8 cellular contexts compared by ENCODE assay signal in genomic region chr7:158587425-158588084, GRCh38. TPM values are rescaled to one million over a fixed set of nuclear protein-coding genes. Genes with fewer than 3 reads are reported as not detected.
DNase-seq lines count a peak whose midpoint lies in the region; ATAC-seq, FAIRE-seq and TF ChIP-seq lines count a peak whose summit lies in the region.

TSS of gene PTPRN2 (minus strand) at chr7:158587823.

- peak within 1 kb of the TSS; percentile 69 for H3K9ac ChIP-seq in HepG2 (ENCODE audit: insufficient read depth, low read depth, low read length)

- H2AFZ ChIP-seq in HepG2 (ENCODE audit: low read length) = no peak within 1 kb of the TSS

- H3K27ac Mint-ChIP-seq in activated CD4-positive, alpha-beta T cell treated with anti-CD3 and anti-CD28 coated beads for 36 hours = no peak within 1 kb of the TSS

- H3K4me3 Mint-ChIP-seq in activated CD4-positive, alpha-beta T cell treated with anti-CD3 and anti-CD28 coated beads for 36 hours = peak within 1 kb of the TSS; percentile 38

- TF ChIP-seq EP300 in HepG2 (IDR thresholded peaks at IDR 0.05; ENCODE audit: low read depth in 2 of 2, low read length in 2 of 2) (no peak), HepG2 (CRISPR knock-in tag; IDR thresholded peaks at IDR 0.05; ENCODE audit: borderline replicate concordance) (no peak)

- peaks cover 0 to 3% of the 10 kb centered on the region in 2 experiments; a peak in 1 of 5 replicates for H3K36me3 ChIP-seq in HepG2 (replicated peaks in 1 of 2; ENCODE audit: control insufficient read depth in 1 of 2, insufficient read depth in 2 of 2, low read length in 2 of 2)

- CTCF ChIA-PET in activated CD4-positive, alpha-beta T cell treated with anti-CD3 and anti-CD28 coated beads for 36 hours (lab: Charles Lee) = no interaction called here
- CTCF ChIA-PET in HepG2 (lab: Yijun Ruan, JAX; ENCODE audit: low intra/inter-chr PET ratio, low total read pairs) = no interaction called here

- in situ Hi-C loops in HepG2 (cut with HindIII; ENCODE audit: extremely low pct_ligation_motif_present, low pct_unique_long_range_greater_than_20kb) = no loop called here

- no TSS peak for BruUV-seq in HepG2 (replicated peaks; lab: Mats Ljungman, UMichigan)

- H3K27ac ChIP-seq in coronary artery (no peak within 1 kb of the TSS), HepG2 (ENCODE audit: extremely low read length, insufficient read depth, low read length) (peak within 1 kb of the TSS; percentile 87)

- no peaks in the 10 kb centered on the region; a peak in 1 of 5 replicates for H3K27me3 ChIP-seq in HepG2 (ENCODE audit: control insufficient read depth in 1 of 2, insufficient read depth in 2 of 2, low read length in 2 of 2)

- peak; percentile 60 for TF ChIP-seq RAD21 in HepG2 (CRISPR knock-in tag; IDR thresholded peaks at IDR 0.05)

- H3K4me3 ChIP-seq in coronary artery (peak within 1 kb of the TSS; percentile 68), HepG2 (replicated peaks in 1 of 3; ENCODE audit: insufficient read depth in 1 of 3, low read depth in 2 of 3, low read length in 3 of 3) (peak within 1 kb of the TSS; percentile 64 to 73 (median 69))

- H3K36me3 Mint-ChIP-seq in activated CD4-positive, alpha-beta T cell treated with anti-CD3 and anti-CD28 coated beads for 36 hours (ENCODE audit: low read depth) = no peaks in the 10 kb centered on the region

- peak within 1 kb of the TSS; percentile 81 for H3K4me2 ChIP-seq in HepG2 (ENCODE audit: low read depth, low read length)

- peaks cover 37% of the 10 kb centered on the region for H3K79me2 ChIP-seq in HepG2 (ENCODE audit: insufficient read depth, low read length)

- WGBS in HepG2 (ENCODE audit: low lambda C conversion rate) = 7% methylated on average over 9 of the region's 94 CpGs

- TF ChIP-seq CTCF in coronary artery (IDR thresholded peaks at IDR 0.05) (no peak), HepG2 (CRISPR knock-in tag; IDR thresholded peaks at IDR 0.05) (no peak)

- no peak for TF ChIP-seq POLR2A in HepG2 (IDR thresholded peaks at IDR 0.05; ENCODE audit: insufficient read depth in 1 of 2, low read depth in 2 of 2, low read length in 2 of 2)

- POLR2A ChIA-PET in activated CD4-positive, alpha-beta T cell treated with anti-CD3 and anti-CD28 coated beads for 36 hours (lab: Charles Lee) = no interaction called here
- POLR2A ChIA-PET in HepG2 (lab: Yijun Ruan, JAX) = interaction anchor here (0.5 to 1.0 kb wide), 2 partner anchors 50 to 55 kb away, joined by 3 read pairs; no protein-coding TSS in a partner anchor

- FAIRE-seq in HepG2 (lab: Jason Lieb, UNC) = no peak

- H3K4me1 Mint-ChIP-seq in activated CD4-positive, alpha-beta T cell treated with anti-CD3 and anti-CD28 coated beads for 36 hours = peaks cover 4% of the 10 kb centered on the region

- peaks cover 85% of the 10 kb centered on the region for H3K4me1 ChIP-seq in HepG2 (ENCODE audit: insufficient read depth, low read length)

- intact Hi-C loops in activated CD4-positive, alpha-beta T cell treated with anti-CD3 and anti-CD28 coated beads for 36 hours (cut with DNase I, micrococcal nuclease) = loop anchor here in 1 of 2 experiments (1.0 to 2.0 kb wide), 3 partner anchors 69 to 389 kb away; partner anchors contain the start of gene NCAPG2
- intact Hi-C loops in HepG2 (cut with micrococcal nuclease; ENCODE audit: unreplicated experiment) = no loop called here

- ATAC-seq in GM19468 (IDR thresholded peaks at IDR 0.05; ENCODE audit: extremely low read depth, unreplicated experiment) (peak; percentile 43), HepG2 (peak; percentile 29)
- peak; percentile 87 for ATAC-seq in activated CD4-positive, alpha-beta T cell treated with anti-CD3 and anti-CD28 coated beads for 36 hours

- peaks cover 1% of the 10 kb centered on the region; the same call in 1 of the 2 replicates for H3K9me3 ChIP-seq in HepG2 (ENCODE audit: low read length)

- peaks cover 44% of the 10 kb centered on the region for H3K27me3 Mint-ChIP-seq in activated CD4-positive, alpha-beta T cell treated with anti-CD3 and anti-CD28 coated beads for 36 hours

- H4K20me1 ChIP-seq in HepG2 (ENCODE audit: insufficient read depth, low read length) = no peaks in the 10 kb centered on the region

- DNase-seq in AG20443 (ENCODE audit: low spot score) = peak; percentile 98
- peak; percentile 78 for DNase-seq in NCI-H146 (lab: John Stamatoyannopoulos, UW)
- DNase-seq in activated CD4-positive, alpha-beta T cell treated with anti-CD3 and anti-CD28 coated beads for 36 hours = peak; percentile 83
- DNase-seq in coronary artery (ENCODE audit: low spot score) = no peak
- no peak for DNase-seq in HepG2 (ENCODE audit: low spot score)
- peak; percentile 3 to 55 (median 22) for DNase-seq in stimulated activated CD4-positive, alpha-beta T cell treated with anti-CD3 and anti-CD28 coated beads, TNF-alpha, amount 100 ng/mL, for 1 hour (ENCODE audit: low read depth in 3 of 3, low spot score in 1 of 3)
- DNase-seq in NK-92 (lab: John Stamatoyannopoulos, UW; ENCODE audit: unreplicated experiment) = no peak

- no peaks in the 10 kb centered on the region for H3K9me3 Mint-ChIP-seq in activated CD4-positive, alpha-beta T cell treated with anti-CD3 and anti-CD28 coated beads for 36 hours (ENCODE audit: low read depth)

TF ChIP-seq in HepG2, 621 proteins besides CTCF, POLR2A, EP300 and RAD21 (continues in another document):
- TF ChIP-seq ZNF510 (CRISPR knock-in tag; IDR thresholded peaks at IDR 0.05; ENCODE audit: low read depth) (no peak), SIN3A (IDR thresholded peaks at IDR 0.05; ENCODE audit: borderline replicate concordance, low read depth, low read length) (peak; percentile 86; the same call in 1 of the 2 replicates), MIER2 (CRISPR knock-in tag; IDR thresholded peaks at IDR 0.05) (0 out of 2 replicates have a peak, but pooled peaks have one; percentile 18), ZNF841 (CRISPR knock-in tag; IDR thresholded peaks at IDR 0.05; ENCODE audit: borderline replicate concordance) (no peak), NR2F2 (IDR thresholded peaks at IDR 0.05; ENCODE audit: borderline replicate concordance, low read depth) (no peak), ZNF33B (CRISPR knock-in tag; IDR thresholded peaks at IDR 0.05) (no peak), ZNF362 (CRISPR knock-in tag; IDR thresholded peaks at IDR 0.05; ENCODE audit: borderline replicate concordance) (no peak), ZNF367 (CRISPR knock-in tag; IDR thresholded peaks at IDR 0.05; ENCODE audit: borderline replicate concordance) (peak; percentile 49; the same call in 1 of the 2 replicates), SP140L (CRISPR knock-in tag; IDR thresholded peaks at IDR 0.05; ENCODE audit: borderline replicate concordance) (no peak), ZSCAN9 (CRISPR knock-in tag; IDR thresholded peaks at IDR 0.05; ENCODE audit: borderline replicate concordance) (no peak), TMF1 (CRISPR knock-in tag; IDR thresholded peaks at IDR 0.05; ENCODE audit: low read depth) (0 out of 2 replicates have a peak, but pooled peaks have one; percentile 17), ZNF777 (CRISPR knock-in tag; IDR thresholded peaks at IDR 0.05) (no peak), PHF8 (CRISPR knock-in tag; IDR thresholded peaks at IDR 0.05) (no peak), ZNF451 (CRISPR knock-in tag; IDR thresholded peaks at IDR 0.05) (no peak), ZFY (CRISPR knock-in tag; IDR thresholded peaks at IDR 0.05) (peak; percentile 45), CREB3 (CRISPR knock-in tag; IDR thresholded peaks at IDR 0.05) (0 out of 2 replicates have a peak, but pooled peaks have one; percentile 62), GZF1 (CRISPR knock-in tag; IDR thresholded peaks at IDR 0.05) (no peak)

RNA-seq across cellular contexts. Expression of gene PTPRN2, which starts in this region (rescaled TPM):
- under 1 TPM; 0.46 to 0.51 TPM for total RNA-seq in activated CD4-positive, alpha-beta T cell treated with anti-CD3 and anti-CD28 coated beads for 36 hours
- total RNA-seq in HepG2 (2016; rRNA removed; fragmentation: Illumina TruSeq; extraction: Trizol) = 1.7 and 2.5 TPM in 2 replicates
- total RNA-seq in HepG2 (2016; cell fraction: cytosol; rRNA removed; fragmentation: Illumina TruSeq; extraction: Trizol; ENCODE audit: low read depth) = 0.88 and 1.4 TPM in 2 replicates
- 1.4 and 2.6 TPM in 2 replicates for total RNA-seq in HepG2 (2016; cell fraction: insoluble cytoplasmic fraction; rRNA removed; fragmentation: Illumina TruSeq; extraction: Trizol)
- total RNA-seq in HepG2 (2016; cell fraction: membrane; rRNA removed; fragmentation: Illumina TruSeq; extraction: Trizol) = 2.3 TPM in 2 replicates
- 3.7 and 5.0 TPM in 2 replicates for total RNA-seq in HepG2 (2016; cell fraction: nucleus; rRNA removed; fragmentation: Illumina TruSeq; extraction: Trizol)
- polyA plus RNA-seq in HepG2 (2011; rRNA removed) = 24.2 and 50.0 TPM in 2 replicates
- polyA plus RNA-seq in HepG2 (2011; cell fraction: cytosol; rRNA removed) = 42.2 and 59.6 TPM in 2 replicates
- 73.6 and 81.5 TPM in 2 replicates for polyA plus RNA-seq in HepG2 (2011; cell fraction: nucleus; rRNA removed)
- polyA plus RNA-seq in HepG2 (2012) = 49.0 and 72.5 TPM in 2 replicates
- 0.94 and 1.3 TPM in 2 replicates for polyA plus RNA-seq in HepG2 (2016; cell fraction: cytosol; fragmentation: Illumina TruSeq; extraction: Trizol; ENCODE audit: low read depth)
- polyA plus RNA-seq in HepG2 (2016; cell fraction: insoluble cytoplasmic fraction; fragmentation: Illumina TruSeq; extraction: Trizol; ENCODE audit: low read depth) = 2.5 TPM in 2 replicates
- 1.7 and 2.2 TPM in 2 replicates for polyA plus RNA-seq in HepG2 (2016; cell fraction: membrane; fragmentation: Illumina TruSeq; extraction: Trizol; ENCODE audit: low read depth)
- polyA plus RNA-seq in HepG2 (2016; cell fraction: nucleus; fragmentation: Illumina TruSeq; extraction: Trizol; ENCODE audit: insufficient read depth, low read depth) = 3.0 and 5.1 TPM in 2 replicates
- 35.1 TPM in 1 of 2 replicates, not detected in the other for polyA minus RNA-seq in HepG2 (2011; rRNA and poly(A)+ RNA removed; ENCODE audit: low replicate concordance)
- 18.6 and 43.5 TPM in 2 replicates for polyA minus RNA-seq in HepG2 (2011; cell fraction: cytosol; rRNA and poly(A)+ RNA removed)
- 33.3 and 45.4 TPM in 2 replicates for polyA minus RNA-seq in HepG2 (2011; cell fraction: nucleus; rRNA and poly(A)+ RNA removed)

Comparison
In these comparisons a context has a peak if more than half of its experiments do, and no peak if none do; other contexts are left out.
1. Peak in DNase-seq and ATAC-seq in activated CD4-positive, alpha-beta T cell treated with anti-CD3 and anti-CD28 coated beads for 36 hours; RNA of the gene not detected or under 1 TPM.
2. DNase-seq: peak in AG20443 (single experiment), NCI-H146 (single experiment) and stimulated activated CD4-positive, alpha-beta T cell treated with anti-CD3 and anti-CD28 coated beads, TNF-alpha, amount 100 ng/mL, for 1 hour (3 of 3); none in coronary artery (single experiment), HepG2 (single experiment) and NK-92 (single experiment).
3. ATAC-seq: peak in every context shown above with its lines; median percentile 87 in activated CD4-positive, alpha-beta T cell treated with anti-CD3 and anti-CD28 coated beads for 36 hours; 43 in GM19468; 29 in HepG2.